In the genomic region with DNA sequence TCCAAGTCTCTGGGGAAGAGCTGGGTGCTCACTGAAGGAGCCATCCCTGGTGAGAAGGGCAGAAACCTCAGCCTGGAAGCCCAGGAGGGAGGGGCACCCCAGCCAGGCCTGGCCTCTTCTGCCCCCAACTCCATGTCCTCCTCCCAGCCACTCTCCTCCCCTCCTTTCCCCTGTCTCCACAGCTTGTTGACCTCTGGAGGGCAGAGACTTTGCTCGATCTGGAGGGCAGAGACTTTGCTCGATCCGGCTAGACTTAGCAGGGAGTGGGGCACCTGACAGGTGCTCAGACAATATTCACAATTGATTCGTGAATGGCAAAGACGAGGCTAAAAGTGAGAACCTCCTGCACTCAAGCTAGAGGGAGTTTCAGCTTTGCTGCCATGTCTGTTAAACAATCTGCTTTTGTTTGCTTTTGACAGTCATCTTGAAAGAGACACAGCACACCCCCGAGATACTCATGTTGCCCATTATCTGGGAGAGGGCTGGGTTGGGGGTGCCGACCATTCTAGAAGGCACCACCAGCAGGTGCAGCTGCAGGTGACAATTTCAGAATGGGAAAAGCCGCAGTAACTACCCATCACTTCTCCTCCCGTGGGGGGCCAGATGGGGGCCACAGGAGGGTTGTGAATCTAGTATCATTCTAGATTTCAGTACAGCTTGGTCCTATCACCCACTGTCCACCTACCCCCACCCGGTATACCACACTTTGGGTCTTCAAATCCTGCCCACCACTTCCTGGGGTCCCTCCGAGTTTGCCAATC, we compare ENCODE assay signal across 10 cellular contexts. TPM values are rescaled to one million over a fixed set of nuclear protein-coding genes. Genes with fewer than 3 reads are reported as not detected.
A peak's percentile ranks its signal among the peaks of the same experiment; 100 is the strongest.
DNase-seq lines count a peak whose midpoint lies in the region; ATAC-seq, FAIRE-seq and TF ChIP-seq lines count a peak whose summit lies in the region.
"Had no signal": no experiment of that assay in that cellular context is flagged by ENCODE, and none has a peak within 500 bp of the region (broad histone marks: within the 10 kb centered on the region; RNA-seq: fewer than 3 reads in every experiment).

No MANE protein-coding gene starts in this region.

- H3K27ac ChIP-seq in cingulate gyrus (ENCODE audit: low read depth, low read length) (peak overlapping the region; percentile 72), upper lobe of left lung (peak overlapping the region in 3 of 4 donors; percentile 34 to 68 (median 65))

- peaks cover 24 to 31% (median 28%) of the 10 kb centered on the region in 4 donors for H3K4me1 ChIP-seq in upper lobe of left lung

- no peak for TF ChIP-seq EP300 in upper lobe of left lung (IDR thresholded peaks at IDR 0.05)

- no peak for TF ChIP-seq POLR2A in upper lobe of left lung (IDR thresholded peaks at IDR 0.05)

- no peak for FAIRE-seq in D721Med (lab: Jason Lieb, UNC)

- peaks cover 3% of the 10 kb centered on the region for H3K36me3 Mint-ChIP-seq in activated naive CD4-positive, alpha-beta T cell treated with anti-CD3 and anti-CD28 coated beads, Interleukin-2, amount 50 U/mL, for 24 hours

- peaks cover 56% of the 10 kb centered on the region for H3K4me1 Mint-ChIP-seq in activated naive CD4-positive, alpha-beta T cell treated with anti-CD3 and anti-CD28 coated beads, Interleukin-2, amount 50 U/mL, for 24 hours

- H3K9me3 Mint-ChIP-seq in activated naive CD4-positive, alpha-beta T cell treated with anti-CD3 and anti-CD28 coated beads, Interleukin-2, amount 50 U/mL, for 24 hours = no peaks in the 10 kb centered on the region

- peaks cover 0 to 8% (median 6%) of the 10 kb centered on the region in 4 donors for H3K36me3 ChIP-seq in upper lobe of left lung

- ATAC-seq in upper lobe of left lung (ENCODE audit: low FRiP score in 2 of 2) = no peak

- H3K27me3 Mint-ChIP-seq in activated naive CD4-positive, alpha-beta T cell treated with anti-CD3 and anti-CD28 coated beads, Interleukin-2, amount 50 U/mL, for 24 hours = no peaks in the 10 kb centered on the region

- no peaks in the 10 kb centered on the region for H3K9me3 ChIP-seq in upper lobe of left lung

- no peak overlapping the region for H3K4me3 Mint-ChIP-seq in activated naive CD4-positive, alpha-beta T cell treated with anti-CD3 and anti-CD28 coated beads, Interleukin-2, amount 50 U/mL, for 24 hours

- no peaks in the 10 kb centered on the region for H3K27me3 ChIP-seq in upper lobe of left lung

- 79 to 88% methylated on average over 8 to 11 of the region's 11 CpGs for WGBS in upper lobe of left lung, 2 donors

- H3K27ac Mint-ChIP-seq in activated naive CD4-positive, alpha-beta T cell treated with anti-CD3 and anti-CD28 coated beads, Interleukin-2, amount 50 U/mL, for 24 hours = peak overlapping the region; percentile 97

- no peak for DNase-seq in activated naive CD4-positive, alpha-beta T cell treated with anti-CD3 and anti-CD28 coated beads, Interleukin-2, amount 50 U/mL, for 16 hours
- DNase-seq in NCI-H345 (lab: John Stamatoyannopoulos, UW) = peak; percentile 58
- DNase-seq in upper lobe of left lung = no peak
- DNase-seq in NOMO-1 treated with DMSO at 0.1 percent for 48 hours (lab: John Stamatoyannopoulos, UW; ENCODE audit: unreplicated experiment) = no peak
- DNase-seq in D721Med (ENCODE audit: insufficient read length, low spot score) = no peak
- no peak for DNase-seq in epidermal melanocyte (ENCODE audit: insufficient read length, low spot score)
- DNase-seq: NCI-H1930, posterior cingulate gyrus had no signal

- H3K4me3 ChIP-seq in upper lobe of left lung = no peak overlapping the region

- TF ChIP-seq CTCF in upper lobe of left lung (IDR thresholded peaks at IDR 0.05) (no peak), D721Med (IDR thresholded peaks at IDR 0.05; ENCODE audit: insufficient read depth, missing control alignments) (no peak)

RNA-seq across cellular contexts. Expression of gene DNMT3A, which starts 54.8 kb away (rescaled TPM):
- 10 to 100 TPM in 5 of 6 donors, 1 to 10 TPM in 1; 7.8 to 49.2 (median 30.4) TPM for total RNA-seq in upper lobe of left lung
